ENCODE assay signal across 22 cellular contexts in genomic region chr1:14743368-14743767, GRCh38.
A peak's percentile ranks its signal among the peaks of the same experiment; 100 is the strongest.
DNase-seq lines count a peak whose midpoint lies in the region; ATAC-seq and TF ChIP-seq lines count a peak whose summit lies in the region.
"Had no signal": no experiment of that assay in that cellular context is flagged by ENCODE, and none has a peak within 500 bp of the region (broad histone marks: within the 10 kb centered on the region; RNA-seq: fewer than 3 reads in every experiment).

No MANE protein-coding gene starts in this region.

- POLR2A ChIA-PET in T-cell (lab: Charles Lee): no interaction called here

- H3K9ac ChIP-seq in H9 (ENCODE audit: extremely low read depth, insufficient read length, low read length) (no peak overlapping the region), neural progenitor cell (no peak overlapping the region)
- H3K9ac ChIP-seq: BLaER1 treated with 17β-estradiol and CSF1 and Interleukin-3, amounts not matched to agents 10 nM and 100 nM had no signal

- WGBS in H9 (ENCODE audit: extremely low coverage, insufficient read length, low lambda C conversion rate): no CpG with 5 or more reads among the region's 6 CpGs
- WGBS in heart left ventricle, 4 donors: 82 to 84% (median 83%) methylated on average over 6 of the region's 6 CpGs

- no peak overlapping the region for H4K8ac ChIP-seq in H9 (replicated peaks; ENCODE audit: insufficient read length, low read depth, low read length)

- no peak overlapping the region for H2BK20ac ChIP-seq in H9 (ENCODE audit: low read depth, low read length, poor library complexity, severe bottlenecking)

- no peak overlapping the region for H3K56ac ChIP-seq in H9 (ENCODE audit: insufficient read length, low read depth, low read length)

- H3K79me2 ChIP-seq in H9 (ENCODE audit: insufficient read depth, low read length) (no peaks in the 10 kb centered on the region), neural progenitor cell (ENCODE audit: low read depth) (no peaks in the 10 kb centered on the region)

- H3T11ph ChIP-seq in H9 (ENCODE audit: low read length): no peak overlapping the region

- no peak overlapping the region for H2BK15ac ChIP-seq in H9 (ENCODE audit: low read depth, low read length)

- H3K4me1 ChIP-seq in H9 (ENCODE audit: insufficient read depth, low read length): peaks cover 28% of the 10 kb centered on the region; the same call in 1 of the 2 replicates
- peaks cover 16% of the 10 kb centered on the region for H3K4me1 ChIP-seq in RWPE2 (ENCODE audit: insufficient read depth, poor library complexity, severe bottlenecking)
- peaks cover 34% of the 10 kb centered on the region for H3K4me1 ChIP-seq in neural progenitor cell
- H3K4me1 ChIP-seq in heart left ventricle: peaks cover 0 to 7% (median 0%) of the 10 kb centered on the region in 12 donors
- H3K4me1 ChIP-seq: SJCRH30 had no signal

- H3K9me3 Mint-ChIP-seq in H9 (no peaks in the 10 kb centered on the region), neural progenitor cell (no peaks in the 10 kb centered on the region), T-cell (no peaks in the 10 kb centered on the region)
- H3K9me3 Mint-ChIP-seq: CD4-positive, alpha-beta T cell had no signal

- intact Hi-C loops in heart left ventricle (cut with DNase I): no loop called here

- H3K27me3 ChIP-seq in H9 (ENCODE audit: insufficient read depth, low read length) (no peaks in the 10 kb centered on the region; the same call in 1 of the 2 replicates), RWPE2 (ENCODE audit: insufficient read depth, poor library complexity, severe bottlenecking) (no peaks in the 10 kb centered on the region), neural progenitor cell (no peaks in the 10 kb centered on the region), heart left ventricle (peaks cover 0 to 48% (median 4%) of the 10 kb centered on the region in 9 donors)
- H3K27me3 ChIP-seq: MG63 had no signal

- DNase-seq in H9 (no peak), RWPE2 (ENCODE audit: low spot score) (no peak), epithelial cell of prostate (ENCODE audit: low read depth, low spot score) (no peak), neural progenitor cell (ENCODE audit: low spot score) (no peak), heart left ventricle (no peak), T-cell (no peak)
- DNase-seq: AML-193; CD4-positive, alpha-beta T cell; COR-L47; H7; HFFc6; Kasumi-1; MG63; NCI-H2029; NCI-H446; NCI-H524 treated with DMSO at 0.1 percent for 48 hours; NCI-H774; SJCRH30 had no signal

- peaks cover 3% of the 10 kb centered on the region for H3K79me1 ChIP-seq in H9 (ENCODE audit: insufficient read depth, low read depth, low read length, poor library complexity, severe bottlenecking)

- H2AK5ac ChIP-seq in H9 (ENCODE audit: insufficient read length, low read length): no peak overlapping the region

- H4K20me1 ChIP-seq in H9 (ENCODE audit: control insufficient read depth, insufficient read depth, insufficient read length) (no peaks in the 10 kb centered on the region), neural progenitor cell (ENCODE audit: low read depth) (no peaks in the 10 kb centered on the region)
- H4K20me1 ChIP-seq: BLaER1 treated with 17β-estradiol and CSF1 and Interleukin-3, amounts not matched to agents 10 nM and 100 nM had no signal

- CTCF ChIA-PET in T-cell (lab: Charles Lee): no interaction called here

- H3K36me3 ChIP-seq in RWPE2 (ENCODE audit: low read depth) (no peaks in the 10 kb centered on the region), neural progenitor cell (no peaks in the 10 kb centered on the region), heart left ventricle (no peaks in the 10 kb centered on the region)
- H3K36me3 ChIP-seq: BLaER1 treated with 17β-estradiol and CSF1 and Interleukin-3, amounts not matched to agents 10 nM and 100 nM; MG63; SJCRH30 had no signal

- no peak overlapping the region for H2BK5ac ChIP-seq in H9 (ENCODE audit: insufficient read length, low read length)

- H3K36me3 Mint-ChIP-seq in H9 (ENCODE audit: insufficient read depth in 1 of 3, low read depth in 3 of 3) (no peaks in the 10 kb centered on the region), neural progenitor cell (peaks cover 3% of the 10 kb centered on the region), T-cell (no peaks in the 10 kb centered on the region)

- H3K4me3 ChIP-seq in RWPE2 (ENCODE audit: severe bottlenecking) (no peak overlapping the region), neural progenitor cell (no peak overlapping the region), heart left ventricle (no peak overlapping the region)
- H3K4me3 ChIP-seq: BLaER1 treated with 17β-estradiol and CSF1 and Interleukin-3, amounts not matched to agents 10 nM and 100 nM; GM12878; MG63; SJCRH30 had no signal

- peak overlapping the region; percentile 35 for H3K18ac ChIP-seq in H9 (ENCODE audit: insufficient read length, low read depth, low read length)

- H2BK120ac ChIP-seq in H9 (ENCODE audit: low read depth, low read length, poor library complexity, severe bottlenecking): no peak overlapping the region

- H3K4me3 Mint-ChIP-seq in H9 (no peak overlapping the region), neural progenitor cell (no peak overlapping the region), T-cell (no peak overlapping the region)
- H3K4me3 Mint-ChIP-seq: CD4-positive, alpha-beta T cell had no signal

- no peaks in the 10 kb centered on the region for H3K23me2 ChIP-seq in H9 (ENCODE audit: insufficient read length, low read depth, low read length, poor library complexity, severe bottlenecking)

- no peak overlapping the region for H2BK12ac ChIP-seq in H9 (ENCODE audit: insufficient read length, low read depth, low read length)

- H3K9me3 ChIP-seq in H9 (ENCODE audit: control insufficient read depth, low read depth, low read length) (no peaks in the 10 kb centered on the region), RWPE2 (ENCODE audit: severe bottlenecking) (no peaks in the 10 kb centered on the region), neural progenitor cell (ENCODE audit: low read depth) (no peaks in the 10 kb centered on the region), heart left ventricle (no peaks in the 10 kb centered on the region)
- H3K9me3 ChIP-seq: BLaER1 treated with 17β-estradiol and CSF1 and Interleukin-3, amounts not matched to agents 10 nM and 100 nM; MG63; SJCRH30 had no signal

- H3K27ac ChIP-seq in H9 (ENCODE audit: insufficient read length, low read depth, low read length): no peak overlapping the region
- peak overlapping the region; percentile 84 for H3K27ac ChIP-seq in RWPE2 (ENCODE audit: poor library complexity, severe bottlenecking)
- H3K27ac ChIP-seq in epithelial cell of prostate: peak overlapping the region; percentile 84
- H3K27ac ChIP-seq in neural progenitor cell: no peak overlapping the region
- no peak overlapping the region for H3K27ac ChIP-seq in heart left ventricle
- H3K27ac ChIP-seq: BLaER1 treated with 17β-estradiol and CSF1 and Interleukin-3, amounts not matched to agents 10 nM and 100 nM; SJCRH30 had no signal

- H3F3A ChIP-seq in neural progenitor cell (ENCODE audit: low read depth): peaks cover 7% of the 10 kb centered on the region

- H2AFZ ChIP-seq in H9 (ENCODE audit: low read length): no peak overlapping the region
- no peak overlapping the region for H2AFZ ChIP-seq in neural progenitor cell (replicated peaks)

- TF ChIP-seq CTCF in H9 (conservative IDR thresholded peaks at IDR 0.05) (no peak), RWPE2 (IDR thresholded peaks at IDR 0.05; ENCODE audit: poor library complexity, severe bottlenecking) (no peak), neural progenitor cell (IDR thresholded peaks at IDR 0.05) (no peak), heart left ventricle (IDR thresholded peaks at IDR 0.05) (no peak)

- H3K4me1 Mint-ChIP-seq in H9: peaks cover 53 to 57% of the 10 kb centered on the region in 2 experiments
- peaks cover 49% of the 10 kb centered on the region for H3K4me1 Mint-ChIP-seq in neural progenitor cell
- H3K4me1 Mint-ChIP-seq in T-cell: no peaks in the 10 kb centered on the region

- H3K27ac Mint-ChIP-seq in H9 (0 out of 7 replicates have a peak overlapping the region, but pooled peaks of 1 of the 3 experiments have one; percentile 46), neural progenitor cell (peak overlapping the region; percentile 76), T-cell (no peak overlapping the region)
- H3K27ac Mint-ChIP-seq: CD4-positive, alpha-beta T cell had no signal

- no peak overlapping the region for H3K4me2 ChIP-seq in H9 (ENCODE audit: insufficient read depth, insufficient read length, low read length)
- no peak overlapping the region for H3K4me2 ChIP-seq in neural progenitor cell

- no peak overlapping the region for H4K91ac ChIP-seq in H9 (ENCODE audit: insufficient read length, low read depth, low read length)

- TF ChIP-seq POLR2A in heart left ventricle (IDR thresholded peaks at IDR 0.05): no peak

- ATAC-seq in RWPE2 (ENCODE audit: low read depth) (no peak), heart left ventricle (no peak), T-cell (replicated peaks in 1 of 4) (no peak), GM19452 (IDR thresholded peaks at IDR 0.05; ENCODE audit: unreplicated experiment) (no peak)
- ATAC-seq: Right ventricle myocardium inferior had no signal

- H3K4ac ChIP-seq in H9 (ENCODE audit: low read depth, low read length): no peak overlapping the region

- H4K5ac ChIP-seq in H9 (ENCODE audit: insufficient read length, low read depth, low read length): no peak overlapping the region

- H3K27me3 Mint-ChIP-seq in H9 (ENCODE audit: low read depth) (peaks cover 20% of the 10 kb centered on the region), neural progenitor cell (ENCODE audit: insufficient read depth, low read depth) (no peaks in the 10 kb centered on the region), T-cell (peaks cover 24 to 29% of the 10 kb centered on the region in 2 donors)

- H3K23ac ChIP-seq in H9 (ENCODE audit: insufficient read length, low read depth, low read length): no peak overlapping the region

- H3K14ac ChIP-seq in H9 (ENCODE audit: insufficient read depth, low read length): 0 out of 2 replicates have a peak overlapping the region, but pooled peaks have one; percentile 59

Comparison
In these comparisons a context has a peak if more than half of its experiments do, and no peak if none do; other contexts are left out.
1. H3K27ac ChIP-seq: peak in RWPE2 (single experiment) and epithelial cell of prostate (single experiment); none in H9 (single experiment), neural progenitor cell (single experiment) and heart left ventricle (0 of 12).